Comparison of ENCODE assay signal across 9 cellular contexts in the genomic region with DNA sequence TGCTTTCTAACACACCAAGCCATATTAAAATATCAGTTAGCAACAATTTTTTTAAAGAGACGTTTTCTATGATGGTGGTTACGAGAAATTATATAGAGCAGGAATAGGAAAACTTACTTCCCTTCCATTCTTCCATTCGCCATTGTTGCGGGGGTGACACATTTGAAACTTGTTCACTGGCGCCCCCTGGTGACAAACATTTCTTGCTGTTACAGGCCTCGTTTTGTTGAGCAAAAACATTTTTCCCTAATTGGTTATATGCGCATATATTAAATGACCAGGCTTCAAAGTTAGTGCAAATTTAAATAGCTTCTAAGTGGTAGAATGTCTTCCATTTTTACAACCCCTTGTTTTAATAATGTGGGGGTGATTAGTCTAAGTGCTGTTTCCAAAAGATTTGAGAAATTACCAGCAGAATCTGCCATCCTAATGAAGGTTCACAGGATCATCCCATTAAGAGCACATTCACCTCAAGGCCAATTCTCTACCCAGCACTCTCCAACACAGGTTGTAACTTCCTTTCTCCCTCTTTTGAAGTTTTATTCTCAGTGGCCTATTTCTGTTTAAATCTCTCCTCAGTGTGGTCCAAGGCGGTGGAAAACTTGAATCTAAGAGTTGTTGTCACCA.
DNase-seq lines count a peak whose midpoint lies in the region; ATAC-seq and TF ChIP-seq lines count a peak whose summit lies in the region.
"Had no signal": no experiment of that assay in that cellular context is flagged by ENCODE, and none has a peak within 500 bp of the region (broad histone marks: within the 10 kb centered on the region; RNA-seq: fewer than 3 reads in every experiment).

No MANE protein-coding gene starts in this region.

- no peaks in the 10 kb centered on the region for H3K36me3 Mint-ChIP-seq in nephron progenitor cell (ENCODE audit: low read depth)

- H3K4me1 ChIP-seq in DOHH2 (ENCODE audit: control insufficient read depth, low read length): no peaks in the 10 kb centered on the region

- ATAC-seq in HG03439 (IDR thresholded peaks at IDR 0.05; ENCODE audit: unreplicated experiment) (no peak), GM18867 (IDR thresholded peaks at IDR 0.05; ENCODE audit: unreplicated experiment) (no peak)
- ATAC-seq: T-helper 17 cell had no signal

- no peak overlapping the region for H3K27ac ChIP-seq in DOHH2 (ENCODE audit: low read depth, low read length)
- no peak overlapping the region for H3K27ac ChIP-seq in dorsolateral prefrontal cortex

- intact Hi-C loops in dorsolateral prefrontal cortex (cut with DNase I): no loop called here

- no peaks in the 10 kb centered on the region for H4K20me1 ChIP-seq in DOHH2 (ENCODE audit: control insufficient read depth, insufficient read depth, low read depth, low read length)

- DNase-seq in HuH-7 (ENCODE audit: low spot score): peak; percentile 20
- DNase-seq in RKO (ENCODE audit: low spot score): peak; percentile 32
- DNase-seq in dorsolateral prefrontal cortex: peak in 3 of 10 donors; percentile 16 to 38 (median 33)
- DNase-seq in nephron progenitor cell: peak; percentile 75
- DNase-seq in DMS153 (lab: John Stamatoyannopoulos, UW): no peak

- no peaks in the 10 kb centered on the region for H3K9me3 ChIP-seq in DOHH2 (ENCODE audit: control insufficient read depth, insufficient read depth, low read length)

- no peak overlapping the region for H3K4me2 ChIP-seq in DOHH2 (ENCODE audit: low read length)

- no peak overlapping the region for H3K4me3 ChIP-seq in DOHH2 (ENCODE audit: low read length)
- no peak overlapping the region for H3K4me3 ChIP-seq in dorsolateral prefrontal cortex

- TF ChIP-seq CTCF in DOHH2 (IDR thresholded peaks at IDR 0.05; ENCODE audit: low read depth, low read length, poor library complexity, severe bottlenecking): peak; percentile 82
- TF ChIP-seq CTCF in dorsolateral prefrontal cortex (IDR thresholded peaks at IDR 0.05 in 54 of 56, conservative IDR thresholded peaks at IDR 0.05 in 2 of 56; ENCODE audit: low read depth in 1 of 56, partially characterized antibody in 56 of 56): peak in 46 of 56 donors; percentile 13 to 61 (median 34)
- peak; percentile 58 for TF ChIP-seq CTCF in nephron progenitor cell (IDR thresholded peaks at IDR 0.05)

- H3K4me1 Mint-ChIP-seq in nephron progenitor cell: no peaks in the 10 kb centered on the region

- no peaks in the 10 kb centered on the region for H3K36me3 ChIP-seq in DOHH2 (ENCODE audit: control insufficient read depth, low read length)

- H3K9me2 ChIP-seq in DOHH2 (replicated peaks; ENCODE audit: control insufficient read depth, low read length): no peaks in the 10 kb centered on the region

- no peaks in the 10 kb centered on the region for H3K79me2 ChIP-seq in DOHH2 (ENCODE audit: control insufficient read depth, low read length)

- no peaks in the 10 kb centered on the region for H3F3A ChIP-seq in DOHH2 (ENCODE audit: control insufficient read depth, insufficient read depth)

- no peaks in the 10 kb centered on the region for H3K27me3 Mint-ChIP-seq in nephron progenitor cell (ENCODE audit: low read depth, poor library complexity)
- H3K27me3 Mint-ChIP-seq: T-helper 17 cell had no signal

- no peak overlapping the region for H3K4me3 Mint-ChIP-seq in nephron progenitor cell
- H3K4me3 Mint-ChIP-seq: T-helper 17 cell had no signal

- H3K9me3 Mint-ChIP-seq in nephron progenitor cell: peaks cover 14% of the 10 kb centered on the region

- H3K27me3 ChIP-seq in DOHH2 (ENCODE audit: control insufficient read depth, low read length) (no peaks in the 10 kb centered on the region), dorsolateral prefrontal cortex (no peaks in the 10 kb centered on the region)

- H3K27ac Mint-ChIP-seq in nephron progenitor cell: no peak overlapping the region
- H3K27ac Mint-ChIP-seq: T-helper 17 cell had no signal
